ENCODE assay signal across 13 cellular contexts in genomic region chr7:133207687-133208086, GRCh38. TPM values are rescaled to one million over a fixed set of nuclear protein-coding genes. Genes with fewer than 3 reads are reported as not detected.
DNase-seq lines count a peak whose midpoint lies in the region; ATAC-seq, FAIRE-seq and TF ChIP-seq lines count a peak whose summit lies in the region.
"Had no signal": no experiment of that assay in that cellular context is flagged by ENCODE, and none has a peak within 500 bp of the region (broad histone marks: within the 10 kb centered on the region; RNA-seq: fewer than 3 reads in every experiment).

No MANE protein-coding gene starts in this region.

- H3K27me3 ChIP-seq in small intestine (ENCODE audit: control insufficient read depth in 2 of 2, insufficient read depth in 2 of 2, low read length in 2 of 2) (no peaks in the 10 kb centered on the region), heart left ventricle (peaks cover 0 to 5% (median 0%) of the 10 kb centered on the region in 9 donors)
- H3K27me3 ChIP-seq: suprapubic skin had no signal

- no peak overlapping the region for H3K4me3 ChIP-seq in choroid plexus epithelial cell (ENCODE audit: low read depth, low read length)
- no peak overlapping the region for H3K4me3 ChIP-seq in small intestine (ENCODE audit: low read depth in 1 of 2, low read length in 2 of 2)
- H3K4me3 ChIP-seq in heart left ventricle: no peak overlapping the region
- H3K4me3 ChIP-seq: A549, suprapubic skin had no signal

- no peak for TF ChIP-seq POLR2A in heart left ventricle (IDR thresholded peaks at IDR 0.05)

- H3K4me1 ChIP-seq in small intestine (ENCODE audit: control insufficient read depth in 2 of 2, insufficient read depth in 1 of 2, low read depth in 1 of 2, low read length in 1 of 2) (no peaks in the 10 kb centered on the region), heart left ventricle (no peaks in the 10 kb centered on the region)
- H3K4me1 ChIP-seq: A549, suprapubic skin had no signal

- no peaks in the 10 kb centered on the region for H3K36me3 ChIP-seq in small intestine (ENCODE audit: control insufficient read depth in 2 of 2, insufficient read depth in 2 of 2, low read length in 2 of 2)
- H3K36me3 ChIP-seq in heart left ventricle: no peaks in the 10 kb centered on the region
- H3K36me3 ChIP-seq: suprapubic skin had no signal

- no peaks in the 10 kb centered on the region for H3K9me3 ChIP-seq in small intestine (ENCODE audit: control insufficient read depth, low read depth)
- H3K9me3 ChIP-seq in heart left ventricle: peaks cover 0 to 12% (median 0%) of the 10 kb centered on the region in 12 donors
- H3K9me3 ChIP-seq: suprapubic skin had no signal

- H3K27ac ChIP-seq in small intestine (ENCODE audit: low read depth in 1 of 2, low read length in 1 of 2) (no peak overlapping the region), heart left ventricle (no peak overlapping the region)
- H3K27ac ChIP-seq: A549, epithelial cell of prostate, suprapubic skin had no signal

- 51 to 62% (median 59%) methylated on average over 2 of the region's 2 CpGs for WGBS in small intestine, 3 donors
- 50 to 69% (median 65%) methylated on average over 2 of the region's 2 CpGs for WGBS in heart left ventricle, 4 donors

- FAIRE-seq in small intestine (lab: Jason Lieb, UNC): no peak
- FAIRE-seq: A549 had no signal

- intact Hi-C loops in heart left ventricle (cut with DNase I): no loop called here

- no peak for ATAC-seq in heart left ventricle
- no peak for ATAC-seq in GM19455 (IDR thresholded peaks at IDR 0.05; ENCODE audit: unreplicated experiment)

- DNase-seq in NCI-H82 (lab: John Stamatoyannopoulos, UW): peak; percentile 40
- DNase-seq in NCI-H82 treated with DMSO at 0.1 percent for 48 hours (lab: John Stamatoyannopoulos, UW; ENCODE audit: unreplicated experiment): no peak
- peak; percentile 15 for DNase-seq in MV-4-11 (lab: John Stamatoyannopoulos, UW)
- peak; percentile 47 for DNase-seq in choroid plexus epithelial cell (ENCODE audit: low read depth)
- peak; percentile 5 for DNase-seq in small intestine
- no peak for DNase-seq in heart left ventricle
- DNase-seq in activated CD8-positive, alpha-beta memory T cell treated with anti-CD3 and anti-CD28 coated beads for 24 hours: no peak
- DNase-seq: NCI-H2227 treated with DMSO at 0.1 percent for 48 hours; stimulated activated CD4-positive, alpha-beta T cell treated with anti-CD3 and anti-CD28 coated beads, Interleukin-4, amount 100 ng/mL, for 24 hours had no signal

- peak; percentile 27 for TF ChIP-seq CTCF in choroid plexus epithelial cell (conservative IDR thresholded peaks at IDR 0.05; ENCODE audit: low read depth, low read length)
- TF ChIP-seq CTCF in heart left ventricle (IDR thresholded peaks at IDR 0.05): no peak

RNA-seq across cellular contexts. Expression of gene EXOC4, which starts 45.2 kb away (rescaled TPM):
- polyA plus RNA-seq in small intestine: 10 to 100 TPM; 10.5 to 21.4 (median 16.1) TPM
- 10 to 100 TPM; 26.1 to 61.2 (median 35.2) TPM for total RNA-seq in heart left ventricle
- polyA plus RNA-seq in heart left ventricle: 10 to 100 TPM in 1 of 2 donors, 1 to 10 TPM in 1; 8.8 to 16.4 TPM

Comparison
In these comparisons a context has a peak if more than half of its experiments do, and no peak if none do; other contexts are left out.
1. DNase-seq: peak in NCI-H82 (single experiment), MV-4-11 (single experiment), choroid plexus epithelial cell (single experiment) and small intestine (single experiment); none in NCI-H82 treated with DMSO at 0.1 percent for 48 hours (single experiment), heart left ventricle (0 of 5) and activated CD8-positive, alpha-beta memory T cell treated with anti-CD3 and anti-CD28 coated beads for 24 hours (single experiment).